ENCODE assay signal across 1 cellular context in the genomic region with DNA sequence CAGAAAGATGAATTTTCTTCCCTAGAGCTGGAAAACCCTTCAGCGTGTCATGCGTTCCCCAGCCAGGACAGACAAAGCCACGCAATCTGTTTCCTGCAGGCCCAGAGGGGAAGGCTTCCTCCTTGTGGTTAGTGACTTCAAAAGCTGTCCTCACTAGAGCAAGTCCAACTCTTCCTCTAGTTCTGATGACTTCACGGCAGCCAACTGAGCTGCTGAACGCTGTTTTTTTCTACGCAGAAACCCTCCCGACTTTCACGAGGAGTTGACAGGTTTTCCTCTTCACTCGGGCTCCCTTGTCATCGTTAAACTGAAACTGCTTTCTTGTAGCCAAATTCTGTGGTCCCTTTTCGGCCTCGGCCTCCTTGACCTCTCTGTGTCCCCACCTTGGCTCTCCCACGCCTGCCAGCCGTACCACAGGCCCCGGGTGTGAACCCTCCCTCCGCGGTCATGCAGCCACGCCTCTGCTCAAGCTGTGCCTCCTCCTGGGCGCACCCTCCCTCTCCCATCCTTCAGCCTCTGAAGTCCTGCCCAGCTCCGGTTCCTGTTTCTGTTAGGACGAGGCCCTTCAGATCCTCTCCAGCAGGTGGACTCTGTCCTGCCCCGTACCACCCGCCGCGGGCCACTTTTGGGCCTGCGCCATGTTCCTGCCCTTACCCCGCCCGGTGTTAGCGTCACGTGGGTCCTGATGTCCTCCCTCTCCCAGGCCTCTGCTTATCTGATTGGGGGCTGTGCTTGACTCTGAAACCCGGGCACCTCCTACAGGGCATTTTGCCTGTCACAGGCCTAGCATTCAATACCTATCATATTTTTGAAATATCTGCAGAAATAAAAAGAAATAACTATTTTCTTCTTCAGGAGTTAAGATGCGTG.
A peak's percentile ranks its signal among the peaks of the same experiment; 100 is the strongest.
TF ChIP-seq lines count a peak whose summit lies in the region.

No MANE protein-coding gene starts in this region.

TF ChIP-seq in GM12878, 131 proteins besides CTCF, POLR2A, EP300 and RAD21 (continued from another document):
- TF ChIP-seq SREBF2 (IDR thresholded peaks at IDR 0.05; ENCODE audit: low read length) (no peak), MTA2 (IDR thresholded peaks at IDR 0.05; ENCODE audit: low read depth) (peak; percentile 81), CEBPB (IDR thresholded peaks at IDR 0.05; ENCODE audit: borderline replicate concordance in 1 of 2, low read depth in 2 of 2, low read length in 2 of 2) (peak in 1 of 2 experiments; percentile 68; a peak in 1 of 4 replicates), NR2C1 (IDR thresholded peaks at IDR 0.05) (peak; percentile 53; the same call in 1 of the 2 replicates), TCF12 (IDR thresholded peaks at IDR 0.05; ENCODE audit: low read depth, low read length) (peak; percentile 36), MTA3 (IDR thresholded peaks at IDR 0.05; ENCODE audit: borderline replicate concordance, low read length) (no peak), SREBF1 (IDR thresholded peaks at IDR 0.05; ENCODE audit: low read length) (no peak), ETV6 (conservative IDR thresholded peaks at IDR 0.05 in 1 of 2, IDR thresholded peaks at IDR 0.05 in 1 of 2; ENCODE audit: borderline replicate concordance in 1 of 2, low read depth in 1 of 2) (peak in 1 of 2 experiments; percentile 86; a peak in 2 of 4 replicates), SPI1 (IDR thresholded peaks at IDR 0.05; ENCODE audit: borderline replicate concordance, insufficient read depth, low read depth, low read length) (peak; percentile 73; the same call in 1 of the 2 replicates), KAT2A (conservative IDR thresholded peaks at IDR 0.05; ENCODE audit: control insufficient read depth, low read depth, low read length) (no peak), SIN3A (IDR thresholded peaks at IDR 0.05; ENCODE audit: low read depth, low read length) (peak; percentile 75; the same call in 1 of the 2 replicates), BHLHE40 (IDR thresholded peaks at IDR 0.05; ENCODE audit: borderline replicate concordance in 1 of 2, low read depth in 2 of 2, low read length in 1 of 2) (peak; percentile 81 to 86), NRF1 (conservative IDR thresholded peaks at IDR 0.05; ENCODE audit: low read depth, low read length) (no peak)
- TF ChIP-seq, protein P1, sequence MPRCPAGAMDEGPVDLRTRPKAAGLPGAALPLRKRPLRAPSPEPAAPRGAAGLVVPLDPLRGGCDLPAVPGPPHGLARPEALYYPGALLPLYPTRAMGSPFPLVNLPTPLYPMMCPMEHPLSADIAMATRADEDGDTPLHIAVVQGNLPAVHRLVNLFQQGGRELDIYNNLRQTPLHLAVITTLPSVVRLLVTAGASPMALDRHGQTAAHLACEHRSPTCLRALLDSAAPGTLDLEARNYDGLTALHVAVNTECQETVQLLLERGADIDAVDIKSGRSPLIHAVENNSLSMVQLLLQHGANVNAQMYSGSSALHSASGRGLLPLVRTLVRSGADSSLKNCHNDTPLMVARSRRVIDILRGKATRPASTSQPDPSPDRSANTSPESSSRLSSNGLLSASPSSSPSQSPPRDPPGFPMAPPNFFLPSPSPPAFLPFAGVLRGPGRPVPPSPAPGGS (IDR thresholded peaks at IDR 0.05; ENCODE audit: borderline replicate concordance, insufficient read depth, low read depth, low read length, poor library complexity, severe bottlenecking) = no peak
- TF ChIP-seq, protein P2, sequence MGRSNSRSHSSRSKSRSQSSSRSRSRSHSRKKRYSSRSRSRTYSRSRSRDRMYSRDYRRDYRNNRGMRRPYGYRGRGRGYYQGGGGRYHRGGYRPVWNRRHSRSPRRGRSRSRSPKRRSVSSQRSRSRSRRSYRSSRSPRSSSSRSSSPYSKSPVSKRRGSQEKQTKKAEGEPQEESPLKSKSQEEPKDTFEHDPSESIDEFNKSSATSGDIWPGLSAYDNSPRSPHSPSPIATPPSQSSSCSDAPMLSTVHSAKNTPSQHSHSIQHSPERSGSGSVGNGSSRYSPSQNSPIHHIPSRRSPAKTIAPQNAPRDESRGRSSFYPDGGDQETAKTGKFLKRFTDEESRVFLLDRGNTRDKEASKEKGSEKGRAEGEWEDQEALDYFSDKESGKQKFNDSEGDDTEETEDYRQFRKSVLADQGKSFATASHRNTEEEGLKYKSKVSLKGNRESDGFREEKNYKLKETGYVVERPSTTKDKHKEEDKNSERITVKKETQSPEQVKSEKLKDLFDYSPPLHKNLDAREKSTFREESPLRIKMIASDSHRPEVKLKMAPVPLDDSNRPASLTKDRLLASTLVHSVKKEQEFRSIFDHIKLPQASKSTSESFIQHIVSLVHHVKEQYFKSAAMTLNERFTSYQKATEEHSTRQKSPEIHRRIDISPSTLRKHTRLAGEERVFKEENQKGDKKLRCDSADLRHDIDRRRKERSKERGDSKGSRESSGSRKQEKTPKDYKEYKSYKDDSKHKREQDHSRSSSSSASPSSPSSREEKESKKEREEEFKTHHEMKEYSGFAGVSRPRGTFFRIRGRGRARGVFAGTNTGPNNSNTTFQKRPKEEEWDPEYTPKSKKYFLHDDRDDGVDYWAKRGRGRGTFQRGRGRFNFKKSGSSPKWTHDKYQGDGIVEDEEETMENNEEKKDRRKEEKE (IDR thresholded peaks at IDR 0.05) = no peak
- TF ChIP-seq, protein P3, sequence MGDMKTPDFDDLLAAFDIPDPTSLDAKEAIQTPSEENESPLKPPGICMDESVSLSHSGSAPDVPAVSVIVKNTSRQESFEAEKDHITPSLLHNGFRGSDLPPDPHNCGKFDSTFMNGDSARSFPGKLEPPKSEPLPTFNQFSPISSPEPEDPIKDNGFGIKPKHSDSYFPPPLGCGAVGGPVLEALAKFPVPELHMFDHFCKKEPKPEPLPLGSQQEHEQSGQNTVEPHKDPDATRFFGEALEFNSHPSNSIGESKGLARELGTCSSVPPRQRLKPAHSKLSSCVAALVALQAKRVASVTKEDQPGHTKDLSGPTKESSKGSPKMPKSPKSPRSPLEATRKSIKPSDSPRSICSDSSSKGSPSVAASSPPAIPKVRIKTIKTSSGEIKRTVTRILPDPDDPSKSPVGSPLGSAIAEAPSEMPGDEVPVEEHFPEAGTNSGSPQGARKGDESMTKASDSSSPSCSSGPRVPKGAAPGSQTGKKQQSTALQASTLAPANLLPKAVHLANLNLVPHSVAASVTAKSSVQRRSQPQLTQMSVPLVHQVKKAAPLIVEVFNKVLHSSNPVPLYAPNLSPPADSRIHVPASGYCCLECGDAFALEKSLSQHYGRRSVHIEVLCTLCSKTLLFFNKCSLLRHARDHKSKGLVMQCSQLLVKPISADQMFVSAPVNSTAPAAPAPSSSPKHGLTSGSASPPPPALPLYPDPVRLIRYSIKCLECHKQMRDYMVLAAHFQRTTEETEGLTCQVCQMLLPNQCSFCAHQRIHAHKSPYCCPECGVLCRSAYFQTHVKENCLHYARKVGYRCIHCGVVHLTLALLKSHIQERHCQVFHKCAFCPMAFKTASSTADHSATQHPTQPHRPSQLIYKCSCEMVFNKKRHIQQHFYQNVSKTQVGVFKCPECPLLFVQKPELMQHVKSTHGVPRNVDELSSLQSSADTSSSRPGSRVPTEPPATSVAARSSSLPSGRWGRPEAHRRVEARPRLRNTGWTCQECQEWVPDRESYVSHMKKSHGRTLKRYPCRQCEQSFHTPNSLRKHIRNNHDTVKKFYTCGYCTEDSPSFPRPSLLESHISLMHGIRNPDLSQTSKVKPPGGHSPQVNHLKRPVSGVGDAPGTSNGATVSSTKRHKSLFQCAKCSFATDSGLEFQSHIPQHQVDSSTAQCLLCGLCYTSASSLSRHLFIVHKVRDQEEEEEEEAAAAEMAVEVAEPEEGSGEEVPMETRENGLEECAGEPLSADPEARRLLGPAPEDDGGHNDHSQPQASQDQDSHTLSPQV (IDR thresholded peaks at IDR 0.05) = no peak
- TF ChIP-seq, protein P4, sequence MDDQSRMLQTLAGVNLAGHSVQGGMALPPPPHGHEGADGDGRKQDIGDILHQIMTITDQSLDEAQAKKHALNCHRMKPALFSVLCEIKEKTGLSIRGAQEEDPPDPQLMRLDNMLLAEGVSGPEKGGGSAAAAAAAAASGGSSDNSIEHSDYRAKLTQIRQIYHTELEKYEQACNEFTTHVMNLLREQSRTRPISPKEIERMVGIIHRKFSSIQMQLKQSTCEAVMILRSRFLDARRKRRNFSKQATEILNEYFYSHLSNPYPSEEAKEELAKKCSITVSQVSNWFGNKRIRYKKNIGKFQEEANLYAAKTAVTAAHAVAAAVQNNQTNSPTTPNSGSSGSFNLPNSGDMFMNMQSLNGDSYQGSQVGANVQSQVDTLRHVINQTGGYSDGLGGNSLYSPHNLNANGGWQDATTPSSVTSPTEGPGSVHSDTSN (IDR thresholded peaks at IDR 0.05; ENCODE audit: insufficient replicate concordance, low read depth, low read length) = no peak
- TF ChIP-seq, protein P5, sequence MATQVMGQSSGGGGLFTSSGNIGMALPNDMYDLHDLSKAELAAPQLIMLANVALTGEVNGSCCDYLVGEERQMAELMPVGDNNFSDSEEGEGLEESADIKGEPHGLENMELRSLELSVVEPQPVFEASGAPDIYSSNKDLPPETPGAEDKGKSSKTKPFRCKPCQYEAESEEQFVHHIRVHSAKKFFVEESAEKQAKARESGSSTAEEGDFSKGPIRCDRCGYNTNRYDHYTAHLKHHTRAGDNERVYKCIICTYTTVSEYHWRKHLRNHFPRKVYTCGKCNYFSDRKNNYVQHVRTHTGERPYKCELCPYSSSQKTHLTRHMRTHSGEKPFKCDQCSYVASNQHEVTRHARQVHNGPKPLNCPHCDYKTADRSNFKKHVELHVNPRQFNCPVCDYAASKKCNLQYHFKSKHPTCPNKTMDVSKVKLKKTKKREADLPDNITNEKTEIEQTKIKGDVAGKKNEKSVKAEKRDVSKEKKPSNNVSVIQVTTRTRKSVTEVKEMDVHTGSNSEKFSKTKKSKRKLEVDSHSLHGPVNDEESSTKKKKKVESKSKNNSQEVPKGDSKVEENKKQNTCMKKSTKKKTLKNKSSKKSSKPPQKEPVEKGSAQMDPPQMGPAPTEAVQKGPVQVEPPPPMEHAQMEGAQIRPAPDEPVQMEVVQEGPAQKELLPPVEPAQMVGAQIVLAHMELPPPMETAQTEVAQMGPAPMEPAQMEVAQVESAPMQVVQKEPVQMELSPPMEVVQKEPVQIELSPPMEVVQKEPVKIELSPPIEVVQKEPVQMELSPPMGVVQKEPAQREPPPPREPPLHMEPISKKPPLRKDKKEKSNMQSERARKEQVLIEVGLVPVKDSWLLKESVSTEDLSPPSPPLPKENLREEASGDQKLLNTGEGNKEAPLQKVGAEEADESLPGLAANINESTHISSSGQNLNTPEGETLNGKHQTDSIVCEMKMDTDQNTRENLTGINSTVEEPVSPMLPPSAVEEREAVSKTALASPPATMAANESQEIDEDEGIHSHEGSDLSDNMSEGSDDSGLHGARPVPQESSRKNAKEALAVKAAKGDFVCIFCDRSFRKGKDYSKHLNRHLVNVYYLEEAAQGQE (IDR thresholded peaks at IDR 0.05; ENCODE audit: low read depth, low read length) = 0 out of 2 replicates have a peak, but pooled peaks have one; percentile 18
- TF ChIP-seq, protein P6, sequence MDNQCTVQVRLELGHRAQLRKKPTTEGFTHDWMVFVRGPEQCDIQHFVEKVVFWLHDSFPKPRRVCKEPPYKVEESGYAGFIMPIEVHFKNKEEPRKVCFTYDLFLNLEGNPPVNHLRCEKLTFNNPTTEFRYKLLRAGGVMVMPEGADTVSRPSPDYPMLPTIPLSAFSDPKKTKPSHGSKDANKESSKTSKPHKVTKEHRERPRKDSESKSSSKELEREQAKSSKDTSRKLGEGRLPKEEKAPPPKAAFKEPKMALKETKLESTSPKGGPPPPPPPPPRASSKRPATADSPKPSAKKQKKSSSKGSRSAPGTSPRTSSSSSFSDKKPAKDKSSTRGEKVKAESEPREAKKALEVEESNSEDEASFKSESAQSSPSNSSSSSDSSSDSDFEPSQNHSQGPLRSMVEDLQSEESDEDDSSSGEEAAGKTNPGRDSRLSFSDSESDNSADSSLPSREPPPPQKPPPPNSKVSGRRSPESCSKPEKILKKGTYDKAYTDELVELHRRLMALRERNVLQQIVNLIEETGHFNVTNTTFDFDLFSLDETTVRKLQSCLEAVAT (IDR thresholded peaks at IDR 0.05) = peak; percentile 75
